7 cellular contexts compared by ENCODE assay signal in genomic region chr11:95790123-95790932, GRCh38. TPM values are rescaled to one million over a fixed set of nuclear protein-coding genes. Genes with fewer than 3 reads are reported as not detected.
DNase-seq lines count a peak whose midpoint lies in the region; ATAC-seq and TF ChIP-seq lines count a peak whose summit lies in the region.

TSS of gene CEP57 (plus strand) at chr11:95790498. CDS start at chr11:95790699, 201 bp downstream.

- no peaks in the 10 kb centered on the region for H3K9me3 ChIP-seq in hepatocyte (ENCODE audit: low read depth)

- H2AFZ ChIP-seq in hepatocyte, result peak within 1 kb of the TSS; percentile 81

- peaks cover 70% of the 10 kb centered on the region for H3K79me2 ChIP-seq in hepatocyte

- no peak for TF ChIP-seq CTCF in hepatocyte (IDR thresholded peaks at IDR 0.05; ENCODE audit: poor library complexity)

- peak within 1 kb of the TSS; percentile 84 for H3K4me3 ChIP-seq in hepatocyte

- under 1% methylated on average over 52 of the region's 55 CpGs for WGBS in hepatocyte (ENCODE audit: low lambda C conversion rate, missing lambda C conversion rate)

- no peaks in the 10 kb centered on the region for H3K36me3 ChIP-seq in hepatocyte (replicated peaks; ENCODE audit: insufficient read depth, low read depth)

- H3K4me2 ChIP-seq in hepatocyte, result peak within 1 kb of the TSS; percentile 94

- ATAC-seq in GM18508 (IDR thresholded peaks at IDR 0.05; ENCODE audit: insufficient read depth, unreplicated experiment) (peak; percentile 58), HG03025 (IDR thresholded peaks at IDR 0.05; ENCODE audit: low FRiP score, unreplicated experiment) (peak; percentile 71)

- no peaks in the 10 kb centered on the region for H4K20me1 ChIP-seq in hepatocyte (ENCODE audit: insufficient read depth, poor library complexity, severe bottlenecking)

- H3K27ac ChIP-seq in hepatocyte, result peak within 1 kb of the TSS; percentile 98

- no peaks in the 10 kb centered on the region for H3K27me3 ChIP-seq in hepatocyte

- DNase-seq in NCI-H2081 (lab: John Stamatoyannopoulos, UW) (peak; percentile 94 to 98), T1000 (lab: John Stamatoyannopoulos, UW) (peak; percentile 79), astrocyte of the hippocampus (ENCODE audit: low read depth, low spot score) (peak; percentile 99), hepatocyte (ENCODE audit: low spot score) (peak; percentile 97), renal cortical epithelial cell (ENCODE audit: low read depth) (peak; percentile 97)

- H3K4me1 ChIP-seq in hepatocyte (ENCODE audit: insufficient read depth), result peaks cover 8% of the 10 kb centered on the region

- H3K9me2 ChIP-seq in hepatocyte (replicated peaks; ENCODE audit: insufficient read depth), result no peaks in the 10 kb centered on the region

RNA-seq across cellular contexts. Expression of gene CEP57, which starts in this region (rescaled TPM):
- 48.8 and 52.3 TPM in 2 replicates for total RNA-seq in hepatocyte
- 36.8 and 40.5 TPM in 2 replicates for polyA plus RNA-seq in hepatocyte
- total RNA-seq in renal cortical epithelial cell, result 40.8 and 45.8 TPM in 2 replicates

Comparison
In these comparisons a context has a peak if more than half of its experiments do, and no peak if none do; other contexts are left out.
1. Peak in every context shown above with its lines: DNase-seq, ATAC-seq, H3K4me3 ChIP-seq and H3K27ac ChIP-seq.